ENCODE assay signal across 20 cellular contexts in genomic region chr2:56199492-56199891, GRCh38. TPM values are rescaled to one million over a fixed set of nuclear protein-coding genes. Genes with fewer than 3 reads are reported as not detected.
DNase-seq lines count a peak whose midpoint lies in the region; ATAC-seq and TF ChIP-seq lines count a peak whose summit lies in the region.
"Had no signal": no experiment of that assay in that cellular context is flagged by ENCODE, and none has a peak within 500 bp of the region (broad histone marks: within the 10 kb centered on the region; RNA-seq: fewer than 3 reads in every experiment).

No MANE protein-coding gene starts in this region.

- CTCF ChIA-PET in mammary epithelial cell (lab: Charles Lee; ENCODE audit: low non-redundant PET), result no interaction called here

- no peak overlapping the region for H2AFZ ChIP-seq in mammary epithelial cell (ENCODE audit: low read depth, low read length)

- H3K4me3 ChIP-seq in mammary epithelial cell (replicated peaks in 1 of 3; ENCODE audit: insufficient read depth in 1 of 3, low read depth in 2 of 3, low read length in 3 of 3) (no peak overlapping the region), breast epithelium (no peak overlapping the region)
- H3K4me3 ChIP-seq: skin epidermis, upper lobe of right lung had no signal

- dilution Hi-C loops in mammary epithelial cell (cut with HindIII; ENCODE audit: low sequenced_read_pairs), result no loop called here

- H3K27me3 ChIP-seq in mammary epithelial cell (ENCODE audit: insufficient read depth, low read length) (no peaks in the 10 kb centered on the region), breast epithelium (no peaks in the 10 kb centered on the region)
- H3K27me3 ChIP-seq: upper lobe of right lung had no signal

- no peak overlapping the region for H3K9ac ChIP-seq in mammary epithelial cell (ENCODE audit: insufficient read depth, low read length)
- H3K9ac ChIP-seq: KMS-11 had no signal

- TF ChIP-seq CTCF in mammary epithelial cell (conservative IDR thresholded peaks at IDR 0.05 in 1 of 2, IDR thresholded peaks at IDR 0.05 in 1 of 2; ENCODE audit: extremely low read depth in 1 of 2, insufficient read depth in 1 of 2, low read depth in 1 of 2, low read length in 2 of 2) (no peak), breast epithelium (IDR thresholded peaks at IDR 0.05) (no peak)

- 85% methylated on average over 1 of the region's 1 CpG for WGBS in mammary epithelial cell (ENCODE audit: low coverage, missing lambda C conversion rate)

- H3K4me1 ChIP-seq in mammary epithelial cell (ENCODE audit: insufficient read depth, low read length), result peaks cover 9% of the 10 kb centered on the region
- no peaks in the 10 kb centered on the region for H3K4me1 ChIP-seq in breast epithelium
- H3K4me1 ChIP-seq: upper lobe of right lung had no signal

- ATAC-seq in SK-N-SH treated with all-trans-retinoic acid at 6 μM for 48 hours, result peak; percentile 84
- ATAC-seq: activated CD4-positive, CD25-positive, alpha-beta regulatory T cell treated with anti-CD3 and anti-CD28 coated beads, Interleukin-2, amount 50 U/mL, for 24 hours; activated CD8-positive, alpha-beta T cell treated with anti-CD3 and anti-CD28 coated beads, Interleukin-2, amount 10 ng/mL, durations not matched to agents 7 days and 5 days; upper lobe of right lung had no signal

- no peak for TF ChIP-seq POLR2A in breast epithelium (IDR thresholded peaks at IDR 0.05)

- H3K4me2 ChIP-seq in mammary epithelial cell (ENCODE audit: insufficient read depth, low read depth, low read length), result no peak overlapping the region
- H3K4me2 ChIP-seq: KMS-11 had no signal

- BruUV-seq in mammary epithelial cell (replicated peaks; lab: Mats Ljungman, UMichigan), result no TSS peak

- H3K27ac ChIP-seq in mammary epithelial cell (ENCODE audit: insufficient read depth, low read depth, low read length) (no peak overlapping the region), breast epithelium (no peak overlapping the region)
- H3K27ac ChIP-seq: 22Rv1, C4-2B, KMS-11, skin epidermis, upper lobe of right lung had no signal

- H3K79me2 ChIP-seq in mammary epithelial cell (ENCODE audit: insufficient read depth, low read length), result no peaks in the 10 kb centered on the region

- intact Hi-C loops in mammary epithelial cell (cut with micrococcal nuclease) (no loop called here), breast epithelium (cut with DNase I; ENCODE audit: low total_unique reads) (no loop called here)

- H3K9me3 ChIP-seq in mammary epithelial cell (replicated peaks; ENCODE audit: insufficient read depth, low read length), result no peaks in the 10 kb centered on the region
- H3K9me3 ChIP-seq in breast epithelium, result no peaks in the 10 kb centered on the region
- H3K9me3 ChIP-seq: upper lobe of right lung had no signal

- in situ Hi-C loops in mammary epithelial cell (cut with MboI; ENCODE audit: low sequenced_read_pairs in 2 of 2), result loop anchor here (25.0 kb wide), 2 partner anchors 563 to 1313 kb away; no protein-coding TSS in a partner anchor

- H3K36me3 ChIP-seq in mammary epithelial cell (ENCODE audit: insufficient read depth, low read length), result no peaks in the 10 kb centered on the region
- no peaks in the 10 kb centered on the region for H3K36me3 ChIP-seq in breast epithelium
- H3K36me3 ChIP-seq: upper lobe of right lung had no signal

- H4K20me1 ChIP-seq in mammary epithelial cell (ENCODE audit: insufficient read depth, low read length), result no peaks in the 10 kb centered on the region

- DNase-seq in mammary epithelial cell, result peak; percentile 24
- DNase-seq in breast epithelium (ENCODE audit: low spot score in 2 of 2), result no peak
- peak; percentile 54 for DNase-seq in fibroblast of peridontal ligament (ENCODE audit: extremely low read depth)
- no peak for DNase-seq in activated gamma-delta T cell (lab: John Stamatoyannopoulos, UW)
- no peak for DNase-seq in D341Med (ENCODE audit: low spot score)
- no peak for DNase-seq in cerebellum (ENCODE audit: low spot score)
- no peak for DNase-seq in midbrain (lab: John Stamatoyannopoulos, UW)
- DNase-seq: activated CD8-positive, alpha-beta T cell treated with anti-CD3 and anti-CD28 coated beads, Interleukin-2, amount 10 ng/mL, durations not matched to agents 7 days and 5 days; DMS 273 treated with DMSO at 0.1 percent for 48 hours; foreskin melanocyte; NCI-H1092 treated with DMSO at 0.1 percent for 48 hours; NCI-H2081; upper lobe of right lung had no signal

TF ChIP-seq in SK-N-SH treated with all-trans-retinoic acid at 6 μM for 48 hours, 23 proteins besides CTCF, POLR2A, EP300 and RAD21:
- TF ChIP-seq CSRNP3 (CRISPR knock-in tag; IDR thresholded peaks at IDR 0.05) (no peak), PPARA (CRISPR knock-in tag; IDR thresholded peaks at IDR 0.05; ENCODE audit: borderline replicate concordance) (no peak), ZNF8 (CRISPR knock-in tag; IDR thresholded peaks at IDR 0.05) (no peak), ZNF70 (CRISPR knock-in tag; IDR thresholded peaks at IDR 0.05) (no peak), GLIS3 (CRISPR knock-in tag; IDR thresholded peaks at IDR 0.05) (no peak), ESRRG (CRISPR knock-in tag; IDR thresholded peaks at IDR 0.05) (no peak), OSR1 (CRISPR knock-in tag; IDR thresholded peaks at IDR 0.05) (no peak), TSHZ2 (CRISPR knock-in tag; IDR thresholded peaks at IDR 0.05) (no peak), ZC3H10 (CRISPR knock-in tag; IDR thresholded peaks at IDR 0.05) (no peak), ZFP3 (CRISPR knock-in tag; IDR thresholded peaks at IDR 0.05) (no peak), ZNF565 (CRISPR knock-in tag; conservative IDR thresholded peaks at IDR 0.05; ENCODE audit: low read depth) (no peak), ARNTL (CRISPR knock-in tag; IDR thresholded peaks at IDR 0.05; ENCODE audit: borderline replicate concordance, low read depth) (no peak), CREB5 (CRISPR knock-in tag; IDR thresholded peaks at IDR 0.05; ENCODE audit: low read depth) (no peak), ISL1 (CRISPR knock-in tag; IDR thresholded peaks at IDR 0.05) (no peak), SNAI2 (CRISPR knock-in tag; IDR thresholded peaks at IDR 0.05) (no peak), ZFP30 (CRISPR knock-in tag; IDR thresholded peaks at IDR 0.05) (no peak), CSDC2 (CRISPR knock-in tag; IDR thresholded peaks at IDR 0.05) (no peak)

RNA-seq across cellular contexts. Expression of gene CCDC85A, which starts 15.7 kb away (rescaled TPM):
- total RNA-seq in mammary epithelial cell (under 1 TPM in 1 of 2 donors, not detected in 1; 0.17 TPM), breast epithelium (10 to 100 TPM in 1 of 3 donors, 1 to 10 TPM in 2; 3.1 to 11.5 (median 7.5) TPM), cerebellum (25.3 TPM)
- 0.01 TPM for polyA plus RNA-seq in mammary epithelial cell
- polyA minus RNA-seq in mammary epithelial cell, result not detected
- total RNA-seq: activated CD8-positive, alpha-beta T cell treated with anti-CD3 and anti-CD28 coated beads, Interleukin-2, amount 10 ng/mL, durations not matched to agents 7 days and 5 days; RPMI7951 had no signal

Comparison
In these comparisons a context has a peak if more than half of its experiments do, and no peak if none do; other contexts are left out.
1. DNase-seq: peak in mammary epithelial cell (single experiment) and fibroblast of peridontal ligament (single experiment); none in breast epithelium (0 of 2), activated gamma-delta T cell (single experiment), D341Med (single experiment), cerebellum (single experiment) and midbrain (single experiment).